In the genomic region with DNA sequence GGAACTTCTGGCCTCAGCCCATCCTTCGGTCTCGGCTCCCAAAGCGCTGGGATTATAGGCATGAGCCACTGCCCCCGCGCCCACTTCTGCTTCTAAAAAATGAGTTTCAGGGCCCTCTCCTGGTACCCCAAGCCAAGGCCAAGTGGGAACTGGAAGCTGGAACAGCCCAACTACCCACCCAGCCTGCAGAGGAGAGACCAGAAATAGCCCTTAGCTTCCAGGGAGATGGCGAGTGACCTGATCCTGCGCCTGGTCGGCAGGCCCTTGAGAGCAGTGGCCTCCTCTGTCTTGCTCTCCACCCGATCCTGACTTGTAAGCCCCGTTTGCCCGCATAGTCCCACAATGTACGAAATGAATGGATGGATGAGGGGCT, we compare ENCODE assay signal across 8 cellular contexts. TPM values are rescaled to one million over a fixed set of nuclear protein-coding genes. Genes with fewer than 3 reads are reported as not detected.
A peak's percentile ranks its signal among the peaks of the same experiment; 100 is the strongest.
DNase-seq lines count a peak whose midpoint lies in the region; ATAC-seq and TF ChIP-seq lines count a peak whose summit lies in the region.

No MANE protein-coding gene starts in this region.

- TF ChIP-seq CTCF in right atrium auricular region (IDR thresholded peaks at IDR 0.05) (no peak), chondrocyte (IDR thresholded peaks at IDR 0.05) (no peak), natural killer cell (IDR thresholded peaks at IDR 0.05) (no peak), vagina (IDR thresholded peaks at IDR 0.05) (no peak)

- no peaks in the 10 kb centered on the region for H3K36me3 Mint-ChIP-seq in chondrocyte (ENCODE audit: low read depth)
- H3K36me3 Mint-ChIP-seq in natural killer cell: no peaks in the 10 kb centered on the region

- H3K9me3 Mint-ChIP-seq in chondrocyte (ENCODE audit: low read depth) (no peaks in the 10 kb centered on the region), natural killer cell (no peaks in the 10 kb centered on the region)

- peak overlapping the region in 1 of 2 donors; percentile 60 for H3K4me3 ChIP-seq in right atrium auricular region
- no peak overlapping the region for H3K4me3 ChIP-seq in vagina

- peak overlapping the region; percentile 32 to 36 for H3K27ac ChIP-seq in right atrium auricular region
- peak overlapping the region; percentile 86 for H3K27ac ChIP-seq in vagina

- H3K27me3 Mint-ChIP-seq in chondrocyte (ENCODE audit: low read depth) (no peaks in the 10 kb centered on the region), natural killer cell (ENCODE audit: low read depth in 2 of 2) (peaks cover 11 to 47% of the 10 kb centered on the region in 2 donors)

- H3K27me3 ChIP-seq in right atrium auricular region (no peaks in the 10 kb centered on the region), vagina (no peaks in the 10 kb centered on the region)

- DNase-seq in right atrium auricular region (ENCODE audit: low spot score): no peak
- no peak for DNase-seq in Right ventricle myocardium inferior (ENCODE audit: missing footprints)
- DNase-seq in chondrocyte (ENCODE audit: low spot score): peak; percentile 64
- no peak for DNase-seq in natural killer cell
- no peak for DNase-seq in vagina (ENCODE audit: extremely low spot score in 2 of 2)
- DNase-seq in NCI-H2081 (lab: John Stamatoyannopoulos, UW): no peak
- DNase-seq in NCI-H1092 treated with DMSO at 0.1 percent for 48 hours (lab: John Stamatoyannopoulos, UW): no peak

- H3K27ac Mint-ChIP-seq in chondrocyte (ENCODE audit: unreplicated experiment) (peak overlapping the region; percentile 43), natural killer cell (no peak overlapping the region)

- peaks cover 32% of the 10 kb centered on the region for H3K4me1 Mint-ChIP-seq in chondrocyte (ENCODE audit: low read depth)
- no peaks in the 10 kb centered on the region for H3K4me1 Mint-ChIP-seq in natural killer cell

- H3K4me1 ChIP-seq in right atrium auricular region (peaks cover 0 to 31% of the 10 kb centered on the region in 2 donors), vagina (peaks cover 41% of the 10 kb centered on the region)

- H3K36me3 ChIP-seq in right atrium auricular region (no peaks in the 10 kb centered on the region), vagina (no peaks in the 10 kb centered on the region)

- ATAC-seq in Right ventricle myocardium inferior (no peak), natural killer cell (no peak)
- no peak for ATAC-seq in activated CD4-positive, CD25-positive, alpha-beta regulatory T cell treated with anti-CD3 and anti-CD28 coated beads, Interleukin-2, amount 50 U/mL, for 24 hours

- no peaks in the 10 kb centered on the region for H3K9me3 ChIP-seq in right atrium auricular region
- H3K9me3 ChIP-seq in vagina: no peaks in the 10 kb centered on the region

- H3K4me3 Mint-ChIP-seq in chondrocyte (ENCODE audit: unreplicated experiment): no peak overlapping the region
- peak overlapping the region; percentile 56 for H3K4me3 Mint-ChIP-seq in natural killer cell

- no peak for TF ChIP-seq POLR2A in vagina (IDR thresholded peaks at IDR 0.05)

- intact Hi-C loops in Right ventricle myocardium inferior (cut with DNase I): loop anchor here (1.0 to 5.0 kb wide), 3 partner anchors 52 to 207 kb away; no protein-coding TSS in a partner anchor
- intact Hi-C loops in natural killer cell (cut with micrococcal nuclease): no loop called here
- intact Hi-C loops in vagina (cut with DNase I): no loop called here

RNA-seq across cellular contexts. Expression of a gene that starts 31.2 kb away (rescaled TPM):
- under 1 TPM in 1 of 2 donors, not detected in 1; 0.51 TPM for total RNA-seq in right atrium auricular region
- total RNA-seq in Right ventricle myocardium inferior: 0.49 TPM
- total RNA-seq in chondrocyte: 0.21 to 0.35 TPM in 2 of 3 replicates, not detected in the other
- not detected for total RNA-seq in natural killer cell
- total RNA-seq in vagina: 14.7 TPM
